ENCODE assay signal across 11 cellular contexts in genomic region chr2:217937446-217937845, GRCh38.
DNase-seq lines count a peak whose midpoint lies in the region; ATAC-seq, FAIRE-seq and TF ChIP-seq lines count a peak whose summit lies in the region.
"Had no signal": no experiment of that assay in that cellular context is flagged by ENCODE, and none has a peak within 500 bp of the region (broad histone marks: within the 10 kb centered on the region; RNA-seq: fewer than 3 reads in every experiment).

No MANE protein-coding gene starts in this region.

- no peaks in the 10 kb centered on the region for H3K9me3 ChIP-seq in breast epithelium
- no peaks in the 10 kb centered on the region for H3K9me3 ChIP-seq in mammary epithelial cell (replicated peaks; ENCODE audit: insufficient read depth, low read length)
- no peaks in the 10 kb centered on the region for H3K9me3 ChIP-seq in pancreas
- no peaks in the 10 kb centered on the region for H3K9me3 ChIP-seq in vagina

- no peak for TF ChIP-seq POLR2A in breast epithelium (IDR thresholded peaks at IDR 0.05)
- no peak for TF ChIP-seq POLR2A in vagina (IDR thresholded peaks at IDR 0.05)

- in situ Hi-C loops in mammary epithelial cell (cut with MboI; ENCODE audit: low sequenced_read_pairs in 2 of 2): no loop called here

- H3K27me3 ChIP-seq in breast epithelium: no peaks in the 10 kb centered on the region
- H3K27me3 ChIP-seq in mammary epithelial cell (ENCODE audit: insufficient read depth, low read length): peaks cover 2% of the 10 kb centered on the region
- H3K27me3 ChIP-seq in pancreas: no peaks in the 10 kb centered on the region
- H3K27me3 ChIP-seq in vagina: no peaks in the 10 kb centered on the region

- H3K79me2 ChIP-seq in mammary epithelial cell (ENCODE audit: insufficient read depth, low read length): no peaks in the 10 kb centered on the region

- H3K27ac ChIP-seq in breast epithelium (peak overlapping the region; percentile 91 to 96), mammary epithelial cell (ENCODE audit: insufficient read depth, low read depth, low read length) (no peak overlapping the region), pancreas (peak overlapping the region; percentile 24 to 74 (median 30)), vagina (peak overlapping the region; percentile 87)

- CTCF ChIA-PET in mammary epithelial cell (lab: Charles Lee; ENCODE audit: low non-redundant PET): no interaction called here

- H3K4me3 ChIP-seq in breast epithelium (peak overlapping the region in 2 of 3 donors; percentile 9 to 76), mammary epithelial cell (replicated peaks in 1 of 3; ENCODE audit: insufficient read depth in 1 of 3, low read depth in 2 of 3, low read length in 3 of 3) (no peak overlapping the region), pancreas (peak overlapping the region in 2 of 4 donors; percentile 3 to 7), vagina (peak overlapping the region; percentile 17 to 42)

- H3K36me3 ChIP-seq in breast epithelium (no peaks in the 10 kb centered on the region), mammary epithelial cell (ENCODE audit: insufficient read depth, low read length) (no peaks in the 10 kb centered on the region), pancreas (no peaks in the 10 kb centered on the region), vagina (no peaks in the 10 kb centered on the region)

- dilution Hi-C loops in mammary epithelial cell (cut with HindIII; ENCODE audit: low sequenced_read_pairs): no loop called here

- H3K4me1 ChIP-seq in breast epithelium (peaks cover 23 to 40% of the 10 kb centered on the region in 2 donors), mammary epithelial cell (ENCODE audit: insufficient read depth, low read length) (peaks cover 24% of the 10 kb centered on the region), pancreas (peaks cover 32 to 60% (median 50%) of the 10 kb centered on the region in 3 donors), vagina (peaks cover 99% of the 10 kb centered on the region)

- no peak overlapping the region for H3K9ac ChIP-seq in mammary epithelial cell (ENCODE audit: insufficient read depth, low read length)

- no TSS peak for BruUV-seq in mammary epithelial cell (replicated peaks; lab: Mats Ljungman, UMichigan)

- no peak overlapping the region for H3K4me2 ChIP-seq in mammary epithelial cell (ENCODE audit: insufficient read depth, low read depth, low read length)

- intact Hi-C loops in breast epithelium (cut with DNase I; ENCODE audit: low total_unique reads) (no loop called here), mammary epithelial cell (cut with micrococcal nuclease) (no loop called here), left cardiac atrium (cut with DNase I) (no loop called here), pancreas (cut with DNase I) (no loop called here), vagina (cut with DNase I) (no loop called here)

- FAIRE-seq in pancreas (lab: Jason Lieb, UNC): no peak

- DNase-seq in breast epithelium (ENCODE audit: low spot score in 2 of 2) (no peak), mammary epithelial cell (no peak), left cardiac atrium (peak; percentile 79), pancreas (peak in 3 of 6 donors; percentile 47 to 60 (median 51)), vagina (ENCODE audit: extremely low spot score in 2 of 2) (no peak), germinal center (ENCODE audit: low spot score) (no peak), GF-D8 (lab: John Stamatoyannopoulos, UW) (no peak)
- DNase-seq: activated CD8-positive, alpha-beta T cell treated with anti-CD3 and anti-CD28 coated beads for 36 hours; DMS79 treated with DMSO at 0.1 percent for 48 hours; NCI-H524 treated with DMSO at 0.1 percent for 48 hours had no signal

- TF ChIP-seq CTCF in breast epithelium (IDR thresholded peaks at IDR 0.05): no peak
- no peak for TF ChIP-seq CTCF in mammary epithelial cell (conservative IDR thresholded peaks at IDR 0.05 in 1 of 2, IDR thresholded peaks at IDR 0.05 in 1 of 2; ENCODE audit: extremely low read depth in 1 of 2, insufficient read depth in 1 of 2, low read depth in 1 of 2, low read length in 2 of 2)
- TF ChIP-seq CTCF in pancreas (IDR thresholded peaks at IDR 0.05): no peak
- no peak for TF ChIP-seq CTCF in vagina (IDR thresholded peaks at IDR 0.05)

- H4K20me1 ChIP-seq in mammary epithelial cell (ENCODE audit: insufficient read depth, low read length): no peaks in the 10 kb centered on the region

- WGBS in mammary epithelial cell (ENCODE audit: low coverage, missing lambda C conversion rate): 20% methylated on average over 1 of the region's 8 CpGs
- WGBS in pancreas, 2 donors: 16 to 21% methylated on average over 8 of the region's 8 CpGs

- peak; percentile 6 to 10 for ATAC-seq in left cardiac atrium
- ATAC-seq in pancreas: peak in 3 of 4 donors; percentile 20 to 31 (median 24)
- no peak for ATAC-seq in HG03342 (IDR thresholded peaks at IDR 0.05; ENCODE audit: unreplicated experiment)
- ATAC-seq: activated CD8-positive, alpha-beta T cell treated with anti-CD3 and anti-CD28 coated beads for 36 hours had no signal

- H2AFZ ChIP-seq in mammary epithelial cell (ENCODE audit: low read depth, low read length): no peak overlapping the region

Comparison
In these comparisons a context has a peak if more than half of its experiments do, and no peak if none do; other contexts are left out.
1. H3K4me3 ChIP-seq: peak in breast epithelium (2 of 3) and vagina (2 of 2); none in mammary epithelial cell (0 of 3).